ENCODE assay signal across 6 cellular contexts in the genomic region with DNA sequence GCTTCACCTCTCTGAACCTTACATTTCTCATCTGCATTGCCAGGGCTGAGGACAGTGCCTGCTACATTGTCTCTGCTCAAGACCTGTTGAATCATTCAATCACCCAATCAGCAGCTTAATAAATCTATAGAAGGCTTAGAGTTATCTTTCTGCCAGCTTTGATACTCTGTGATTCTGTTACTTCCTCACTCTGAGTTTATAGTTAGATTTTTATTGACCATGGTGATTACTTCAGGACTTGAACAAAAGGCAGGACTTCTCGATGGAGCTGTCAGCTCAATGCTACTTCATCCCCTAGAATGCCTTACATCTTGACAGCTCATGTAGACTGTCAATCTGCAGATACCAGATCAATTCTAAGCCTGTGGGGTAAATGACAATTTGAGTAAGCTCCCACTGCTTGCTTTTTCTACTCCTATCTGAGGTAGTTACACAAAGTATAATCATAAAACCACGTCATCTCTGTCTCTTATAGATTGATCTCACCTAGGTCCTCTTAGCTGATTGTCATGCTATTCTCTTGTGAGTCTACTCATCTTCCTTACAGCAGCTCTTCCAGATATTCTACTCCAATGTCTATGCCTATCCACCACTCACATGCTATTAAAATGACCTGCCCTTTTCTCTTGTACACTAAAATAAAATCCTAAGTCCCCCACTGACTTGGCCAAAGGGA.
"Had no signal": no experiment of that assay in that cellular context is flagged by ENCODE, and none has a peak within 500 bp of the region (broad histone marks: within the 10 kb centered on the region; RNA-seq: fewer than 3 reads in every experiment).

No MANE protein-coding gene starts in this region.

- H3K27me3 Mint-ChIP-seq: IgD-negative memory B cell had no signal

- DNase-seq: IMR-90, KBM-7 had no signal

- H3K4me3 ChIP-seq: K562 had no signal

- ATAC-seq: HepG2, K562 had no signal

- H3K27ac Mint-ChIP-seq: IgD-negative memory B cell had no signal

- H3K27ac ChIP-seq: HL-60 had no signal

- H3K4me3 Mint-ChIP-seq: IgD-negative memory B cell had no signal
